ENCODE assay signal across 15 cellular contexts in genomic region chrX:95071621-95072020, GRCh38.
"Had no signal": no experiment of that assay in that cellular context is flagged by ENCODE, and none has a peak within 500 bp of the region (broad histone marks: within the 10 kb centered on the region; RNA-seq: fewer than 3 reads in every experiment).

No MANE protein-coding gene starts in this region.

- H3K27ac ChIP-seq: pancreas, thyroid gland had no signal

- H3K4me1 ChIP-seq: pancreas, thyroid gland had no signal

- DNase-seq: activated CD4-positive, alpha-beta T cell treated with anti-CD3 and anti-CD28 coated beads, Interleukin-2, amount 10 ng/mL, durations not matched to agents 7 days and 5 days; activated CD4-positive, CD25-positive, alpha-beta regulatory T cell; activated CD8-positive, alpha-beta memory T cell treated with anti-CD3 and anti-CD28 coated beads, Interleukin-2, amount 50 U/mL, for 48 hours; activated gamma-delta T cell treated with Interleukin-2 at 50 U/mL for 16 hours; activated T-cell treated with anti-CD3 and anti-CD28 coated beads, Interleukin-2, amount 50 U/mL, for 72 hours; amygdala; cortex of kidney; effector CD4-positive, alpha-beta T cell; foreskin melanocyte; head of caudate nucleus; left cardiac atrium; naive B cell; pancreas; thyroid gland had no signal

- H3K4me3 ChIP-seq: pancreas, thyroid gland had no signal

- H3K9me3 ChIP-seq: pancreas, thyroid gland had no signal

- ATAC-seq: activated T-cell treated with anti-CD3 and anti-CD28 coated beads, Interleukin-2, amount 50 U/mL, for 72 hours; left cardiac atrium; pancreas; sciatic nerve had no signal

- H3K36me3 ChIP-seq: pancreas, thyroid gland had no signal
